Comparison of ENCODE assay signal across 1 cellular context in genomic region chr12:109707470-109707821, GRCh38.
TF ChIP-seq lines count a peak whose summit lies in the region.

No MANE protein-coding gene starts in this region.

TF ChIP-seq in HepG2, 621 proteins besides CTCF, POLR2A, EP300 and RAD21 (continued from another document):
- no peak for TF ChIP-seq ARID4A (CRISPR knock-in tag; IDR thresholded peaks at IDR 0.05; ENCODE audit: borderline replicate concordance)
- TF ChIP-seq SOX13 (IDR thresholded peaks at IDR 0.05) = no peak
- TF ChIP-seq SOX13 (CRISPR knock-in tag; conservative IDR thresholded peaks at IDR 0.05 in 1 of 2, IDR thresholded peaks at IDR 0.05 in 1 of 2) = 0 out of 4 replicates have a peak, but pooled peaks of 1 of the 2 experiments have one; percentile 16
- no peak for TF ChIP-seq SNAPC2 (CRISPR knock-in tag; IDR thresholded peaks at IDR 0.05)
TF ChIP-seq in HepG2: peak in this region for 15.
